ENCODE assay signal across 1 cellular context in genomic region chr20:21586682-21587081, GRCh38.
TF ChIP-seq lines count a peak whose summit lies in the region.

No MANE protein-coding gene starts in this region.

TF ChIP-seq in A549, 52 proteins besides CTCF, POLR2A, EP300 and RAD21 (continued from another document):
- no peak for TF ChIP-seq REST (IDR thresholded peaks at IDR 0.05)
- no peak for TF ChIP-seq SMC3 (IDR thresholded peaks at IDR 0.05)
- no peak for TF ChIP-seq SREBF2 (IDR thresholded peaks at IDR 0.05)
- TF ChIP-seq RNF2 (IDR thresholded peaks at IDR 0.05; ENCODE audit: borderline replicate concordance, low read depth), result no peak
- no peak for TF ChIP-seq FOSB (CRISPR knock-in tag; IDR thresholded peaks at IDR 0.05)
- no peak for TF ChIP-seq HES2 (IDR thresholded peaks at IDR 0.05)
- TF ChIP-seq POLR2AphosphoS2 (conservative IDR thresholded peaks at IDR 0.05; ENCODE audit: low read length), result no peak
- no peak for TF ChIP-seq CHD4 (IDR thresholded peaks at IDR 0.05; ENCODE audit: borderline replicate concordance)
- TF ChIP-seq HDAC2 (IDR thresholded peaks at IDR 0.05), result no peak
- TF ChIP-seq ZC3H11A (IDR thresholded peaks at IDR 0.05), result no peak
